Comparison of ENCODE assay signal across 24 cellular contexts in genomic region chrX:7047951-7048350, GRCh38.
DNase-seq lines count a peak whose midpoint lies in the region; ATAC-seq and TF ChIP-seq lines count a peak whose summit lies in the region.
"Had no signal": no experiment of that assay in that cellular context is flagged by ENCODE, and none has a peak within 500 bp of the region (broad histone marks: within the 10 kb centered on the region; RNA-seq: fewer than 3 reads in every experiment).

No MANE protein-coding gene starts in this region.

- H3K9me3 ChIP-seq in endodermal cell (ENCODE audit: control insufficient read depth, low read length) (no peaks in the 10 kb centered on the region), left lung (no peaks in the 10 kb centered on the region)
- H3K9me3 ChIP-seq: breast epithelium, left ventricle myocardium inferior, right lobe of liver, thoracic aorta had no signal

- H3K36me3 ChIP-seq in endodermal cell (ENCODE audit: control insufficient read depth, insufficient read depth, low read length) (peaks cover 6% of the 10 kb centered on the region), left lung (peaks cover 0 to 5% of the 10 kb centered on the region in 2 donors)
- H3K36me3 ChIP-seq: breast epithelium, thoracic aorta had no signal

- WGBS in endodermal cell (ENCODE audit: insufficient coverage in 1 of 2, insufficient read length in 1 of 2), 2 experiments = 97% methylated on average over 3 of the region's 4 CpGs; no CpG with 5 or more reads in 1 of the 2 experiments

- intact Hi-C loops in left lung (cut with DNase I) = no loop called here

- H3K9ac ChIP-seq in endodermal cell (ENCODE audit: extremely low read depth, low read length, poor library complexity, severe bottlenecking) = no peak overlapping the region

- TF ChIP-seq CTCF in endodermal cell (conservative IDR thresholded peaks at IDR 0.05) = peak; percentile 71
- peak; percentile 26 for TF ChIP-seq CTCF in progenitor cell of endocrine pancreas (IDR thresholded peaks at IDR 0.05; ENCODE audit: unreplicated experiment)
- no peak for TF ChIP-seq CTCF in left lung (IDR thresholded peaks at IDR 0.05)

- H3K27ac Mint-ChIP-seq in endodermal cell = no peak overlapping the region
- H3K27ac Mint-ChIP-seq in progenitor cell of endocrine pancreas = no peak overlapping the region
- H3K27ac Mint-ChIP-seq: activated naive CD4-positive, alpha-beta T cell treated with anti-CD3 and anti-CD28 coated beads, Interleukin-2, amount 50 U/mL, for 72 hours; CD14-positive monocyte; stimulated activated naive CD8-positive, alpha-beta T cell treated with anti-CD3 and anti-CD28 coated beads, Interleukin-15, amount 100 ng/mL, for 72 hours had no signal

- H3K27me3 Mint-ChIP-seq in endodermal cell (ENCODE audit: insufficient read depth) (no peaks in the 10 kb centered on the region), progenitor cell of endocrine pancreas (no peaks in the 10 kb centered on the region)
- H3K27me3 Mint-ChIP-seq: stimulated activated naive CD8-positive, alpha-beta T cell treated with anti-CD3 and anti-CD28 coated beads, Interleukin-15, amount 100 ng/mL, for 72 hours had no signal

- no peak overlapping the region for H3K4me3 ChIP-seq in endodermal cell (ENCODE audit: low read length)
- H3K4me3 ChIP-seq in left lung = no peak overlapping the region
- H3K4me3 ChIP-seq: breast epithelium, K562, left ventricle myocardium inferior, right lobe of liver, thoracic aorta had no signal

- H3K4me1 ChIP-seq in endodermal cell (ENCODE audit: control insufficient read depth, insufficient read depth, low read length) = no peaks in the 10 kb centered on the region
- no peaks in the 10 kb centered on the region for H3K4me1 ChIP-seq in left lung
- H3K4me1 ChIP-seq: breast epithelium, left ventricle myocardium inferior had no signal

- DNase-seq in DMS53 (lab: John Stamatoyannopoulos, UW) (peak; percentile 0), DMS53 treated with DMSO at 0.1 percent for 48 hours (lab: John Stamatoyannopoulos, UW; ENCODE audit: unreplicated experiment) (no peak), NCI-H748 treated with DMSO at 0.1 percent for 48 hours (lab: John Stamatoyannopoulos, UW) (peak; percentile 20), endodermal cell (no peak), progenitor cell of endocrine pancreas (ENCODE audit: low spot score, unreplicated experiment) (no peak), left lung (no peak)
- DNase-seq in activated CD4-positive, alpha-beta T cell treated with anti-CD3 and anti-CD28 coated beads, Interleukin-2, amount 50 U/mL, for 1 hour = no peak
- DNase-seq: 8988T; activated CD4-positive, alpha-beta T cell treated with anti-CD3 and anti-CD28 coated beads for 48 hours; activated CD8-positive, alpha-beta memory T cell treated with anti-CD3 and anti-CD28 coated beads for 24 hours; amygdala; DMS79 treated with DMSO at 0.1 percent for 48 hours; left ventricle myocardium inferior; NCI-H345; right lobe of liver; stimulated activated CD4-positive, alpha-beta T cell treated with anti-CD3 and anti-CD28 coated beads, Interleukin-12 subunit alpha, Interleukin-12 subunit beta, amount 100 ng/mL, for 4 hours; stimulated activated CD4-positive, alpha-beta T cell treated with anti-CD3 and anti-CD28 coated beads, Interleukin-2, amount 100 ng/mL, for 48 hours; stimulated activated naive CD8-positive, alpha-beta T cell treated with anti-CD3 and anti-CD28 coated beads, Interleukin-15, amount 100 ng/mL, for 72 hours had no signal

- H3K27me3 ChIP-seq in endodermal cell (ENCODE audit: control insufficient read depth, insufficient read depth, low read length, poor library complexity, severe bottlenecking) (no peaks in the 10 kb centered on the region), left lung (no peaks in the 10 kb centered on the region)
- H3K27me3 ChIP-seq: breast epithelium, right lobe of liver had no signal

- no peak for ATAC-seq in left lung
- no peak for ATAC-seq in GM21360 (IDR thresholded peaks at IDR 0.05; ENCODE audit: unreplicated experiment)
- ATAC-seq: activated naive CD4-positive, alpha-beta T cell treated with anti-CD3 and anti-CD28 coated beads, Interleukin-2, amount 50 U/mL, for 72 hours; K562; right lobe of liver; stimulated activated naive CD8-positive, alpha-beta T cell treated with anti-CD3 and anti-CD28 coated beads, Interleukin-15, amount 100 ng/mL, for 72 hours had no signal

- H3K4me3 Mint-ChIP-seq in endodermal cell (no peak overlapping the region), progenitor cell of endocrine pancreas (ENCODE audit: low read depth) (no peak overlapping the region)
- H3K4me3 Mint-ChIP-seq: CD14-positive monocyte; stimulated activated naive CD8-positive, alpha-beta T cell treated with anti-CD3 and anti-CD28 coated beads, Interleukin-15, amount 100 ng/mL, for 72 hours had no signal

- H3K27ac ChIP-seq in endodermal cell (ENCODE audit: low read depth, low read length) (no peak overlapping the region), left lung (no peak overlapping the region)
- H3K27ac ChIP-seq: breast epithelium, left ventricle myocardium inferior, right lobe of liver, thoracic aorta had no signal

- H3K9me3 Mint-ChIP-seq in endodermal cell (peaks cover 1% of the 10 kb centered on the region), progenitor cell of endocrine pancreas (ENCODE audit: low read depth) (peaks cover 7% of the 10 kb centered on the region)
- H3K9me3 Mint-ChIP-seq: activated naive CD4-positive, alpha-beta T cell treated with anti-CD3 and anti-CD28 coated beads, Interleukin-2, amount 50 U/mL, for 72 hours; stimulated activated naive CD8-positive, alpha-beta T cell treated with anti-CD3 and anti-CD28 coated beads, Interleukin-15, amount 100 ng/mL, for 72 hours had no signal

- peaks cover 36% of the 10 kb centered on the region for H3K36me3 Mint-ChIP-seq in endodermal cell (ENCODE audit: low read depth)
- H3K36me3 Mint-ChIP-seq in progenitor cell of endocrine pancreas (ENCODE audit: insufficient read depth) = peaks cover 30% of the 10 kb centered on the region

- H3K4me1 Mint-ChIP-seq in endodermal cell = peaks cover 4% of the 10 kb centered on the region
- H3K4me1 Mint-ChIP-seq in progenitor cell of endocrine pancreas (ENCODE audit: low read depth) = peaks cover 2% of the 10 kb centered on the region
- H3K4me1 Mint-ChIP-seq: CD14-positive monocyte; stimulated activated naive CD8-positive, alpha-beta T cell treated with anti-CD3 and anti-CD28 coated beads, Interleukin-15, amount 100 ng/mL, for 72 hours had no signal

Comparison
In these comparisons a context has a peak if more than half of its experiments do, and no peak if none do; other contexts are left out.
1. DNase-seq: peak in DMS53 (single experiment) and NCI-H748 treated with DMSO at 0.1 percent for 48 hours (single experiment); none in DMS53 treated with DMSO at 0.1 percent for 48 hours (single experiment), endodermal cell (single experiment), progenitor cell of endocrine pancreas (single experiment), left lung (0 of 2) and activated CD4-positive, alpha-beta T cell treated with anti-CD3 and anti-CD28 coated beads, Interleukin-2, amount 50 U/mL, for 1 hour (single experiment).
2. CTCF ChIP-seq: peak in endodermal cell (single experiment) and progenitor cell of endocrine pancreas (single experiment); none in left lung (0 of 2).